ENCODE assay signal across 1 cellular context in the genomic region with DNA sequence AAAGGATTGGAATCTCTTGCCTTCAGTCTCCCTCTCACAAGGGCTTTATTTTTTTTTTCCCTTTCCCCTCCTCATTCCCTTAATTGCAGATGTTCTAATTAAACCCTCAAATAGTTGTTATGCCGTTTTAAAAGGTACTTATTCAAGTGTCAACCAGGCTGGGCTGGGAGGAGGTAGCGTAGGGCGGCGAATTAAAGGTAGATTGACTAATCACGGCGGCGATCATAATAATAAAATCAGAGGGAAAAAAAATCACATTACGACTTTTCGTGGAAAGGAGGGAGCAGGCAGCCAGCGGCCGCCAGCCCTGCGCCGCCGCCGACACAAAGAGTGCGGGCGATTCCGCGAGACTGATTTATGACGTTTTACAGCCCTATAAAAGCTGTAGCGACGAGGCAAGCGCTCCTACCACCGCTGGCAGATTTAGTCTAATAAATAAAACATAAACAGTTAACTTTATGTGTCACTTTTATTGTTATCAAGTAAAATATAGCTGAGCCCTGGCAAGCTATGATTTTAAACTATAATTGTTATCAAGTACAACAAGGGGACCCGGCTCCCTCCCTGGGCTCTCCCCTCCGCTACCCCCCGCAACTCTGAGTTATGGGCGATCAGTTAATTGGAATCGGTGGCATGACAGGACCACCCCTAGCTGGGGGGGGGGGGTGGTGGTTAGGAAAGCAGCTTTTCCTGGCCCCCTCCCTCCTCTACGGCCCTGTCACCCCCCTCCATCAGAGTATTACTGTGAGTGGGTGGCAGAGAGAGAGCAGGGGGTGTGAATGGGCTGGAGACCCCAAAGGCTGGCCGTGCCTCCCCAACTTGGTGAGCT.
TF ChIP-seq lines count a peak whose summit lies in the region.

No MANE protein-coding gene starts in this region.

TF ChIP-seq in HepG2, 621 proteins besides CTCF, POLR2A, EP300 and RAD21:
- TF ChIP-seq, protein P1, sequence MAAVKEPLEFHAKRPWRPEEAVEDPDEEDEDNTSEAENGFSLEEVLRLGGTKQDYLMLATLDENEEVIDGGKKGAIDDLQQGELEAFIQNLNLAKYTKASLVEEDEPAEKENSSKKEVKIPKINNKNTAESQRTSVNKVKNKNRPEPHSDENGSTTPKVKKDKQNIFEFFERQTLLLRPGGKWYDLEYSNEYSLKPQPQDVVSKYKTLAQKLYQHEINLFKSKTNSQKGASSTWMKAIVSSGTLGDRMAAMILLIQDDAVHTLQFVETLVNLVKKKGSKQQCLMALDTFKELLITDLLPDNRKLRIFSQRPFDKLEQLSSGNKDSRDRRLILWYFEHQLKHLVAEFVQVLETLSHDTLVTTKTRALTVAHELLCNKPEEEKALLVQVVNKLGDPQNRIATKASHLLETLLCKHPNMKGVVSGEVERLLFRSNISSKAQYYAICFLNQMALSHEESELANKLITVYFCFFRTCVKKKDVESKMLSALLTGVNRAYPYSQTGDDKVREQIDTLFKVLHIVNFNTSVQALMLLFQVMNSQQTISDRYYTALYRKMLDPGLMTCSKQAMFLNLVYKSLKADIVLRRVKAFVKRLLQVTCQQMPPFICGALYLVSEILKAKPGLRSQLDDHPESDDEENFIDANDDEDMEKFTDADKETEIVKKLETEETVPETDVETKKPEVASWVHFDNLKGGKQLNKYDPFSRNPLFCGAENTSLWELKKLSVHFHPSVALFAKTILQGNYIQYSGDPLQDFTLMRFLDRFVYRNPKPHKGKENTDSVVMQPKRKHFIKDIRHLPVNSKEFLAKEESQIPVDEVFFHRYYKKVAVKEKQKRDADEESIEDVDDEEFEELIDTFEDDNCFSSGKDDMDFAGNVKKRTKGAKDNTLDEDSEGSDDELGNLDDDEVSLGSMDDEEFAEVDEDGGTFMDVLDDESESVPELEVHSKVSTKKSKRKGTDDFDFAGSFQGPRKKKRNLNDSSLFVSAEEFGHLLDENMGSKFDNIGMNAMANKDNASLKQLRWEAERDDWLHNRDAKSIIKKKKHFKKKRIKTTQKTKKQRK (IDR thresholded peaks at IDR 0.05; ENCODE audit: low read length) = no peak
- no peak for TF ChIP-seq ZNF710 (CRISPR knock-in tag; IDR thresholded peaks at IDR 0.05; ENCODE audit: borderline replicate concordance)
- no peak for TF ChIP-seq EED (CRISPR knock-in tag; IDR thresholded peaks at IDR 0.05)
- TF ChIP-seq, protein P2, sequence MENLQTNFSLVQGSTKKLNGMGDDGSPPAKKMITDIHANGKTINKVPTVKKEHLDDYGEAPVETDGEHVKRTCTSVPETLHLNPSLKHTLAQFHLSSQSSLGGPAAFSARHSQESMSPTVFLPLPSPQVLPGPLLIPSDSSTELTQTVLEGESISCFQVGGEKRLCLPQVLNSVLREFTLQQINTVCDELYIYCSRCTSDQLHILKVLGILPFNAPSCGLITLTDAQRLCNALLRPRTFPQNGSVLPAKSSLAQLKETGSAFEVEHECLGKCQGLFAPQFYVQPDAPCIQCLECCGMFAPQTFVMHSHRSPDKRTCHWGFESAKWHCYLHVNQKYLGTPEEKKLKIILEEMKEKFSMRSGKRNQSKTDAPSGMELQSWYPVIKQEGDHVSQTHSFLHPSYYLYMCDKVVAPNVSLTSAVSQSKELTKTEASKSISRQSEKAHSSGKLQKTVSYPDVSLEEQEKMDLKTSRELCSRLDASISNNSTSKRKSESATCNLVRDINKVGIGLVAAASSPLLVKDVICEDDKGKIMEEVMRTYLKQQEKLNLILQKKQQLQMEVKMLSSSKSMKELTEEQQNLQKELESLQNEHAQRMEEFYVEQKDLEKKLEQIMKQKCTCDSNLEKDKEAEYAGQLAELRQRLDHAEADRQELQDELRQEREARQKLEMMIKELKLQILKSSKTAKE (CRISPR knock-in tag; IDR thresholded peaks at IDR 0.05; ENCODE audit: borderline replicate concordance) = no peak
- no peak for TF ChIP-seq POLR2AphosphoS5 (IDR thresholded peaks at IDR 0.05; ENCODE audit: low read depth, low read length)
- TF ChIP-seq ZBTB42 (CRISPR knock-in tag; IDR thresholded peaks at IDR 0.05) = no peak
- TF ChIP-seq EEA1 (CRISPR knock-in tag; IDR thresholded peaks at IDR 0.05; ENCODE audit: borderline replicate concordance) = no peak
- no peak for TF ChIP-seq PRMT3 (CRISPR knock-in tag; IDR thresholded peaks at IDR 0.05; ENCODE audit: borderline replicate concordance, low read depth)
TF ChIP-seq in HepG2: peak in this region for 0.
